In genomic region chr7:108650487-108650886, GRCh38 we compare ENCODE assay signal across 23 cellular contexts.
DNase-seq lines count a peak whose midpoint lies in the region; ATAC-seq, FAIRE-seq and TF ChIP-seq lines count a peak whose summit lies in the region.
"Had no signal": no experiment of that assay in that cellular context is flagged by ENCODE, and none has a peak within 500 bp of the region (broad histone marks: within the 10 kb centered on the region; RNA-seq: fewer than 3 reads in every experiment).

No MANE protein-coding gene starts in this region.

- H3F3A ChIP-seq in GM23338 (replicated peaks; ENCODE audit: low read depth): no peaks in the 10 kb centered on the region

- 0 out of 2 replicates have a peak overlapping the region, but pooled peaks have one; percentile 36 for H3K27ac Mint-ChIP-seq in GM23338
- no peak overlapping the region for H3K27ac Mint-ChIP-seq in astrocyte (ENCODE audit: unreplicated experiment)
- H3K27ac Mint-ChIP-seq: activated B cell treated with CpG ODN at 0.5 μM for 24 hours; activated naive CD8-positive, alpha-beta T cell treated with anti-CD3 and anti-CD28 coated beads for 36 hours; immature natural killer cell; neural progenitor cell; stimulated activated naive CD8-positive, alpha-beta T cell treated with anti-CD3 and anti-CD28 coated beads, Interleukin-15, amount 100 ng/mL, for 72 hours had no signal

- peaks cover 7% of the 10 kb centered on the region; the same call in 1 of the 2 replicates for H3K9me2 ChIP-seq in GM23338 (ENCODE audit: insufficient read depth)

- H3K4me1 Mint-ChIP-seq in GM23338 (no peaks in the 10 kb centered on the region), astrocyte (ENCODE audit: low read depth, unreplicated experiment) (peaks cover 2% of the 10 kb centered on the region)
- H3K4me1 Mint-ChIP-seq: activated B cell treated with CpG ODN at 0.5 μM for 24 hours; activated naive CD8-positive, alpha-beta T cell treated with anti-CD3 and anti-CD28 coated beads for 36 hours; central memory CD8-positive, alpha-beta T cell; H9; immature natural killer cell; neural progenitor cell; stimulated activated naive CD8-positive, alpha-beta T cell treated with anti-CD3 and anti-CD28 coated beads, Interleukin-15, amount 100 ng/mL, for 72 hours had no signal

- H3K79me2 ChIP-seq in GM23338 (replicated peaks; ENCODE audit: insufficient read depth) (no peaks in the 10 kb centered on the region), astrocyte (ENCODE audit: insufficient read depth, low read length) (no peaks in the 10 kb centered on the region)

- 28% methylated on average over 1 of the region's 1 CpG for WGBS in right cardiac atrium

- H3K4me2 ChIP-seq in GM23338 (no peak overlapping the region), astrocyte (ENCODE audit: low read length) (no peak overlapping the region)
- H3K4me2 ChIP-seq: neural progenitor cell had no signal

- H3K36me3 Mint-ChIP-seq in GM23338 (ENCODE audit: low read depth) (0 out of 3 replicates have a peak, but pooled peaks cover 2% of the 10 kb centered on the region), astrocyte (ENCODE audit: low read depth, unreplicated experiment) (no peaks in the 10 kb centered on the region)
- H3K36me3 Mint-ChIP-seq: activated naive CD8-positive, alpha-beta T cell treated with anti-CD3 and anti-CD28 coated beads for 36 hours; immature natural killer cell; neural progenitor cell had no signal

- no peak for FAIRE-seq in astrocyte (lab: Jason Lieb, UNC)
- FAIRE-seq: endometrium had no signal

- no peak for TF ChIP-seq CTCF in GM23338 (conservative IDR thresholded peaks at IDR 0.05; ENCODE audit: low read depth in 2 of 2)
- TF ChIP-seq CTCF in astrocyte (IDR thresholded peaks at IDR 0.05; ENCODE audit: insufficient read depth, low read depth, low read length): no peak
- TF ChIP-seq CTCF in fibroblast of the aortic adventitia (IDR thresholded peaks at IDR 0.05; ENCODE audit: insufficient read depth, low read length): no peak

- H3K27me3 Mint-ChIP-seq in GM23338 (ENCODE audit: insufficient read depth, low read depth, poor library complexity) (no peaks in the 10 kb centered on the region), astrocyte (ENCODE audit: low read depth, unreplicated experiment) (no peaks in the 10 kb centered on the region)
- H3K27me3 Mint-ChIP-seq: activated B cell treated with CpG ODN at 0.5 μM for 24 hours; activated naive CD8-positive, alpha-beta T cell treated with anti-CD3 and anti-CD28 coated beads for 36 hours; central memory CD8-positive, alpha-beta T cell had no signal

- no peak overlapping the region for H3K9ac ChIP-seq in astrocyte (ENCODE audit: low read length)
- H3K9ac ChIP-seq: neural progenitor cell had no signal

- intact Hi-C loops in right cardiac atrium (cut with DNase I) (no loop called here), posterior vena cava (cut with DNase I) (no loop called here)

- H3K27me3 ChIP-seq in GM23338 (ENCODE audit: insufficient read depth) (no peaks in the 10 kb centered on the region), astrocyte (ENCODE audit: insufficient read depth, low read length) (no peaks in the 10 kb centered on the region), right cardiac atrium (ENCODE audit: control insufficient read depth, insufficient read depth) (no peaks in the 10 kb centered on the region)
- H3K27me3 ChIP-seq: neural progenitor cell, uterus had no signal

- H3K27ac ChIP-seq in GM23338 (ENCODE audit: low read depth) (no peak overlapping the region), astrocyte (ENCODE audit: low read depth, low read length) (no peak overlapping the region), right cardiac atrium (ENCODE audit: low read length) (no peak overlapping the region)
- H3K27ac ChIP-seq: neural progenitor cell, uterus had no signal

- H3K36me3 ChIP-seq in GM23338 (ENCODE audit: insufficient read depth) (no peaks in the 10 kb centered on the region), astrocyte (ENCODE audit: insufficient read depth, low read length) (no peaks in the 10 kb centered on the region)
- H3K36me3 ChIP-seq: neural progenitor cell, uterus had no signal

- H3K9me3 ChIP-seq in astrocyte (ENCODE audit: insufficient read depth, low read depth, low read length) (no peaks in the 10 kb centered on the region), right cardiac atrium (ENCODE audit: control insufficient read depth, low read length) (no peaks in the 10 kb centered on the region)
- H3K9me3 ChIP-seq: uterus had no signal

- H3K4me3 Mint-ChIP-seq in GM23338 (no peak overlapping the region), astrocyte (ENCODE audit: unreplicated experiment) (no peak overlapping the region)
- H3K4me3 Mint-ChIP-seq: activated B cell treated with CpG ODN at 0.5 μM for 24 hours; activated naive CD8-positive, alpha-beta T cell treated with anti-CD3 and anti-CD28 coated beads for 36 hours; central memory CD8-positive, alpha-beta T cell; H9; immature natural killer cell; neural progenitor cell; stimulated activated naive CD8-positive, alpha-beta T cell treated with anti-CD3 and anti-CD28 coated beads, Interleukin-15, amount 100 ng/mL, for 72 hours had no signal

- ATAC-seq in GM23338: no peak
- ATAC-seq in right cardiac atrium: no peak
- ATAC-seq in GM18858 (IDR thresholded peaks at IDR 0.05; ENCODE audit: unreplicated experiment): no peak
- no peak for ATAC-seq in HG03469 (IDR thresholded peaks at IDR 0.05; ENCODE audit: unreplicated experiment)
- ATAC-seq: stimulated activated naive CD8-positive, alpha-beta T cell treated with anti-CD3 and anti-CD28 coated beads, Interleukin-15, amount 100 ng/mL, for 72 hours had no signal

- DNase-seq in A172 (ENCODE audit: low spot score): peak; percentile 10
- no peak for DNase-seq in GM23338 (ENCODE audit: low spot score)
- DNase-seq in astrocyte (ENCODE audit: low read depth): peak; percentile 8
- DNase-seq in fibroblast of the aortic adventitia (ENCODE audit: low read depth): peak; percentile 73
- DNase-seq in right cardiac atrium: no peak
- no peak for DNase-seq in posterior vena cava (ENCODE audit: low spot score)
- DNase-seq: activated B cell treated with CpG ODN at 0.5 μM for 24 hours; activated naive CD8-positive, alpha-beta T cell treated with anti-CD3 and anti-CD28 coated beads for 36 hours; GF-D8; H9; immature natural killer cell; MV-4-11; NCI-H2029 treated with DMSO at 0.1 percent for 48 hours; NCI-H774; retina; stimulated activated naive CD8-positive, alpha-beta T cell treated with anti-CD3 and anti-CD28 coated beads, Interleukin-15, amount 100 ng/mL, for 72 hours; T-helper 1 cell; uterus had no signal

- H2AFZ ChIP-seq in GM23338 (no peak overlapping the region), astrocyte (ENCODE audit: low read depth, low read length) (no peak overlapping the region)

- H3K9me3 Mint-ChIP-seq in GM23338 (peaks cover 5% of the 10 kb centered on the region; the same call in 2 of the 3 replicates), astrocyte (ENCODE audit: unreplicated experiment) (no peaks in the 10 kb centered on the region)
- H3K9me3 Mint-ChIP-seq: activated B cell treated with CpG ODN at 0.5 μM for 24 hours; activated naive CD8-positive, alpha-beta T cell treated with anti-CD3 and anti-CD28 coated beads for 36 hours; central memory CD8-positive, alpha-beta T cell; neural progenitor cell; stimulated activated naive CD8-positive, alpha-beta T cell treated with anti-CD3 and anti-CD28 coated beads, Interleukin-15, amount 100 ng/mL, for 72 hours had no signal

- no peak overlapping the region for H3K4me3 ChIP-seq in GM23338
- H3K4me3 ChIP-seq in astrocyte (ENCODE audit: insufficient read depth, low read depth, low read length): no peak overlapping the region
- no peak overlapping the region for H3K4me3 ChIP-seq in fibroblast of the aortic adventitia (ENCODE audit: low read depth, low read length)
- no peak overlapping the region for H3K4me3 ChIP-seq in right cardiac atrium (ENCODE audit: low read length)
- H3K4me3 ChIP-seq: neural progenitor cell, uterus had no signal

- H3K4me1 ChIP-seq in GM23338 (ENCODE audit: insufficient read depth) (no peaks in the 10 kb centered on the region), astrocyte (ENCODE audit: insufficient read depth, low read length) (no peaks in the 10 kb centered on the region), right cardiac atrium (ENCODE audit: control insufficient read depth, insufficient read depth, low read length) (no peaks in the 10 kb centered on the region)
- H3K4me1 ChIP-seq: neural progenitor cell, uterus had no signal

- H4K20me1 ChIP-seq in GM23338 (replicated peaks; ENCODE audit: insufficient read depth) (no peaks in the 10 kb centered on the region), astrocyte (ENCODE audit: insufficient read depth, low read length) (no peaks in the 10 kb centered on the region)

TF ChIP-seq in GM23338, 12 proteins besides CTCF, POLR2A, EP300 and RAD21 (continues in another document):
- TF ChIP-seq CREB1 (CRISPR knock-in tag; IDR thresholded peaks at IDR 0.05; ENCODE audit: low read depth): no peak
- TF ChIP-seq JUNB (IDR thresholded peaks at IDR 0.05; ENCODE audit: unreplicated experiment): no peak
- TF ChIP-seq ZNF114 (CRISPR knock-in tag; IDR thresholded peaks at IDR 0.05): no peak
- TF ChIP-seq EZH2 (IDR thresholded peaks at IDR 0.05; ENCODE audit: low read depth, unreplicated experiment): no peak
- TF ChIP-seq EZH2phosphoT487 (IDR thresholded peaks at IDR 0.05; ENCODE audit: unreplicated experiment): no peak
- no peak for TF ChIP-seq STAT1 (IDR thresholded peaks at IDR 0.05; ENCODE audit: unreplicated experiment)
- no peak for TF ChIP-seq ETS1 (IDR thresholded peaks at IDR 0.05)
- TF ChIP-seq POLR2AphosphoS5 (IDR thresholded peaks at IDR 0.05; ENCODE audit: low read depth): no peak
- no peak for TF ChIP-seq ZNF331 (CRISPR knock-in tag; IDR thresholded peaks at IDR 0.05; ENCODE audit: low read depth)

Comparison
In these comparisons a context has a peak if more than half of its experiments do, and no peak if none do; other contexts are left out.
1. DNase-seq: peak in A172 (single experiment), astrocyte (single experiment) and fibroblast of the aortic adventitia (single experiment); none in GM23338 (single experiment), right cardiac atrium (0 of 3) and posterior vena cava (single experiment).